Comparison of ENCODE assay signal across 17 cellular contexts in genomic region chr9:135514342-135515082, GRCh38. TPM values are rescaled to one million over a fixed set of nuclear protein-coding genes. Genes with fewer than 3 reads are reported as not detected.
"Had no signal": no experiment of that assay in that cellular context is flagged by ENCODE, and none has a peak within 500 bp of the region (broad histone marks: within the 10 kb centered on the region; RNA-seq: fewer than 3 reads in every experiment).

No MANE protein-coding gene starts in this region.

- H3K27ac ChIP-seq: cardiac muscle cell, epithelial cell of prostate, SJSA1, skin epidermis, thoracic aorta had no signal

- ATAC-seq: naive thymus-derived CD4-positive, alpha-beta T cell had no signal

- H3K4me3 ChIP-seq: cardiac muscle cell, SJSA1, skin epidermis, thoracic aorta had no signal

- H3K27ac Mint-ChIP-seq: activated B cell treated with CpG ODN at 0.5 μM for 24 hours; activated CD4-positive, alpha-beta T cell treated with anti-CD3 and anti-CD28 coated beads, Interleukin-2, amount 10 ng/mL, durations not matched to agents 7 days and 5 days; activated naive CD4-positive, alpha-beta T cell treated with anti-CD3 and anti-CD28 coated beads, Interleukin-2, amount 50 U/mL, for 24 hours; naive thymus-derived CD4-positive, alpha-beta T cell; stimulated activated naive CD8-positive, alpha-beta T cell treated with anti-CD3 and anti-CD28 coated beads, Interleukin-15, Interleukin-2, amounts not matched to agents 100 ng/mL and 50 ng/mL, for 24 hours had no signal

- H3K4me1 Mint-ChIP-seq: activated B cell treated with CpG ODN at 0.5 μM for 24 hours; activated naive CD4-positive, alpha-beta T cell treated with anti-CD3 and anti-CD28 coated beads, Interleukin-2, amount 50 U/mL, for 24 hours had no signal

- H3K27me3 ChIP-seq: cardiac muscle cell had no signal

- H3K36me3 Mint-ChIP-seq: naive thymus-derived CD4-positive, alpha-beta T cell had no signal

- DNase-seq: activated B cell treated with CpG ODN at 0.5 μM for 24 hours; activated CD4-positive, alpha-beta T cell treated with anti-CD3 and anti-CD28 coated beads, Interleukin-2, amount 10 ng/mL, durations not matched to agents 7 days and 5 days; effector CD8-positive, alpha-beta T cell; mammary epithelial cell; naive thymus-derived CD4-positive, alpha-beta T cell; retina; T-helper 2 cell had no signal

- H3K36me3 ChIP-seq: cardiac muscle cell, SJSA1, thoracic aorta had no signal

- H3K4me1 ChIP-seq: SJSA1 had no signal

- H3K4me3 Mint-ChIP-seq: activated B cell treated with CpG ODN at 0.5 μM for 24 hours; activated CD4-positive, alpha-beta T cell treated with anti-CD3 and anti-CD28 coated beads, Interleukin-2, amount 10 ng/mL, durations not matched to agents 7 days and 5 days; activated naive CD4-positive, alpha-beta T cell treated with anti-CD3 and anti-CD28 coated beads, Interleukin-2, amount 50 U/mL, for 24 hours; naive thymus-derived CD4-positive, alpha-beta T cell; stimulated activated naive CD8-positive, alpha-beta T cell treated with anti-CD3 and anti-CD28 coated beads, Interleukin-15, Interleukin-2, amounts not matched to agents 100 ng/mL and 50 ng/mL, for 24 hours had no signal

- H3K9me3 ChIP-seq: SJSA1, thoracic aorta had no signal

RNA-seq across cellular contexts. Expression of gene LCN1, which starts 6.7 kb away (rescaled TPM):
- total RNA-seq: activated B cell treated with CpG ODN at 0.5 μM for 24 hours; activated CD4-positive, alpha-beta T cell treated with anti-CD3 and anti-CD28 coated beads, Interleukin-2, amount 10 ng/mL, durations not matched to agents 7 days and 5 days; cardiac muscle cell; frontal cortex; mammary epithelial cell; mononuclear cell; naive thymus-derived CD4-positive, alpha-beta T cell; SJSA1; thoracic aorta; ureter had no signal

RNA-seq across cellular contexts. Expression of gene OBP2A, which starts 31.4 kb away (rescaled TPM):
- total RNA-seq: activated B cell treated with CpG ODN at 0.5 μM for 24 hours; activated CD4-positive, alpha-beta T cell treated with anti-CD3 and anti-CD28 coated beads, Interleukin-2, amount 10 ng/mL, durations not matched to agents 7 days and 5 days; cardiac muscle cell; frontal cortex; mammary epithelial cell; mononuclear cell; naive thymus-derived CD4-positive, alpha-beta T cell; SJSA1; thoracic aorta; ureter had no signal

RNA-seq across cellular contexts. Expression of gene PAEP, which starts 47.0 kb away (rescaled TPM):
- total RNA-seq: activated B cell treated with CpG ODN at 0.5 μM for 24 hours; activated CD4-positive, alpha-beta T cell treated with anti-CD3 and anti-CD28 coated beads, Interleukin-2, amount 10 ng/mL, durations not matched to agents 7 days and 5 days; cardiac muscle cell; frontal cortex; mammary epithelial cell; mononuclear cell; naive thymus-derived CD4-positive, alpha-beta T cell; SJSA1; thoracic aorta; ureter had no signal
